Comparison of ENCODE assay signal across 13 cellular contexts in the genomic region with DNA sequence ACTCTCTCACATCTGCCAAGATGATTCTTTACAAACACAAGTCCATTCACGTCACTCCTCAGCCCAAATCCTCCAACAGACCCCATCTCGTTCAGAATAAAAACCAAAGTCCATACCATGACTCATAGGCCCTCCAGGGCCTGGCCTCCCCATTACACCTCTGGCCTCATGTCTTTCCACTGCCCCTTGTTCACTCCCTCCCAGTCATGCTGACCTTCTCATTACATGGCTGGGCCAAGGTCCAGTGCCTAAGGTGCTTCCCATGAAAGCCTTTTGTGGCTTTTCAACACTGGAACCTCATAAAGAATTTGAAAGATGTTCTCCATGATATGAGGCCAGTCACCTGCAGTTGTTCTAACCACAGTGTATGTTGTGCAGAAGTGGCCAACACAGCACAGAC.
"Had no signal": no experiment of that assay in that cellular context is flagged by ENCODE, and none has a peak within 500 bp of the region (broad histone marks: within the 10 kb centered on the region; RNA-seq: fewer than 3 reads in every experiment).

No MANE protein-coding gene starts in this region.

- H3K4me3 ChIP-seq: upper lobe of left lung had no signal

- H3K27ac ChIP-seq: epithelial cell of prostate, neutrophil, VCaP had no signal

- H3K9me3 ChIP-seq: neutrophil had no signal

- H3K27me3 ChIP-seq: neutrophil, upper lobe of left lung had no signal

- H3K36me3 ChIP-seq: neutrophil, upper lobe of left lung had no signal

- ATAC-seq: effector memory CD8-positive, alpha-beta T cell; left ventricle myocardium superior; natural killer cell had no signal

- DNase-seq: activated CD4-positive, alpha-beta T cell treated with anti-CD3 and anti-CD28 coated beads for 1 hour; activated CD4-positive, alpha-beta T cell treated with anti-CD3 and anti-CD28 coated beads, Interleukin-2, amount 50 U/mL, for 48 hours; activated naive CD4-positive, alpha-beta T cell treated with anti-CD3 and anti-CD28 coated beads, Interleukin-2, amount 50 U/mL, for 16 hours; effector memory CD8-positive, alpha-beta T cell; hippocampal formation; left ventricle myocardium superior; mesendoderm; natural killer cell; T-helper 1 cell; upper lobe of left lung had no signal
